1 cellular context compared by ENCODE assay signal in the genomic region with DNA sequence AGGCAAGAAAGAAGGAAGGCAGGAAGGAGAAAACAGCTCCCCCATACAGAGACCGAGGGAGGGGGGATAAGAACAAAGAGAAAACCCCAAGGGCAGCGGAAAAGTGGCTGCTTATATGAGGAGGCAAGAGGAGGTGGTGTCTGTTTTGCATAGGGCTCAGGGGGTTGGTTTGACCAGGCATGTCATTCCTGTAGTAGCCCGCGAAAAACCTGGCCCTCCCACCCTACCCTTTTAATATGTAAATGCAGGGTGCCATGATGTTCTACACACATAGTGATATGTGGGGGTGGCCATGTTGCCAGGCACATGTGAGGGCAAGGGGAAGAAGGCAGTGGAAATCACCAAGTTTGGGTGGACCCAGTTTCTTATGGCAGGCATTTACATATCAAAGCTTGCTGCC.
A peak's percentile ranks its signal among the peaks of the same experiment; 100 is the strongest.
TF ChIP-seq lines count a peak whose summit lies in the region.

No MANE protein-coding gene starts in this region.

TF ChIP-seq in H1, 55 proteins besides CTCF, POLR2A, EP300 and RAD21 (continued from another document):
- TF ChIP-seq POU5F1 (IDR thresholded peaks at IDR 0.05; ENCODE audit: low read depth, low read length) (peak; percentile 33; the same call in 1 of the 2 replicates), E2F6 (IDR thresholded peaks at IDR 0.05) (peak; percentile 31; the same call in 1 of the 2 replicates)
